Comparison of ENCODE assay signal across 34 cellular contexts in the genomic region with DNA sequence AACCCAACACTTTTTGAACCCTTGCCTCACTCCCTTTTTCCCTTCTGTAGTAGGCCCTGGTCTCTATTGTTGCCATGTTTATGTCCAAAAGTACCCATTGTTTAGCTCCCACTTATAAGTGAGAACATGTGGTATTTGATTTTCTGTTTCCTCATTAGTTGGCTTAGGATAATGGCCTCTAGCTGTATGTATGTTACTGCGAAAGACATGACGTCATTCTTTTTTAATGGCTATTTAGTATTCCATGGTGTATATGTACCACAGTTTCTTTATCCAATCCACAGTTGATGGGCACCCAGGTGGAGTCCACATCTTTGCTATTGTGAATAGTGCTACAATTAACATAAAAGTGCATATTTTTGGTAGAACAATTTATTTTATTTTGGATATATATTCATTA.
DNase-seq lines count a peak whose midpoint lies in the region; ATAC-seq, FAIRE-seq and TF ChIP-seq lines count a peak whose summit lies in the region.
"Had no signal": no experiment of that assay in that cellular context is flagged by ENCODE, and none has a peak within 500 bp of the region (broad histone marks: within the 10 kb centered on the region; RNA-seq: fewer than 3 reads in every experiment).

No MANE protein-coding gene starts in this region.

- H3K36me3 Mint-ChIP-seq in WTC11: no peaks in the 10 kb centered on the region
- H3K36me3 Mint-ChIP-seq: CD14-positive monocyte; CD4-positive, alpha-beta memory T cell; CD4-positive, CD25-positive, alpha-beta regulatory T cell; CD8-positive, alpha-beta memory T cell; CD8-positive, alpha-beta T cell had no signal

- no peak overlapping the region for H3K27ac Mint-ChIP-seq in WTC11
- H3K27ac Mint-ChIP-seq: B cell; CD14-positive monocyte; CD4-positive, alpha-beta memory T cell; CD4-positive, alpha-beta T cell; CD4-positive, CD25-positive, alpha-beta regulatory T cell; CD8-positive, alpha-beta memory T cell; CD8-positive, alpha-beta T cell had no signal

- no peaks in the 10 kb centered on the region for H3K4me1 ChIP-seq in HepG2 (ENCODE audit: insufficient read depth, low read length)
- no peaks in the 10 kb centered on the region for H3K4me1 ChIP-seq in right lobe of liver
- no peaks in the 10 kb centered on the region for H3K4me1 ChIP-seq in HEK293 (ENCODE audit: control insufficient read depth, insufficient read depth, low read length)
- no peaks in the 10 kb centered on the region for H3K4me1 ChIP-seq in GM12878 (ENCODE audit: control insufficient read depth, insufficient read depth, low read length)
- H3K4me1 ChIP-seq: A549; BE2C; BLaER1; BLaER1 treated with 17β-estradiol and CSF1 and Interleukin-3, amounts not matched to agents 10 nM and 100 nM; Caco-2 had no signal

- H3K4me3 ChIP-seq in HepG2 (replicated peaks in 1 of 3; ENCODE audit: insufficient read depth in 1 of 3, low read depth in 2 of 3, low read length in 3 of 3): no peak overlapping the region
- no peak overlapping the region for H3K4me3 ChIP-seq in right lobe of liver
- H3K4me3 ChIP-seq in HEK293 (ENCODE audit: low read depth, low read length): no peak overlapping the region
- no peak overlapping the region for H3K4me3 ChIP-seq in GM12878
- H3K4me3 ChIP-seq: A549; BLaER1; BLaER1 treated with 17β-estradiol and CSF1 and Interleukin-3, amounts not matched to agents 10 nM and 100 nM had no signal

- ATAC-seq in HepG2 (no peak), right lobe of liver (no peak), GM12878 (no peak), WTC11 (no peak), HG03520 (IDR thresholded peaks at IDR 0.05; ENCODE audit: unreplicated experiment) (no peak)
- ATAC-seq: A549; CD8-positive, alpha-beta T cell had no signal

- TF ChIP-seq POLR2A in HepG2 (IDR thresholded peaks at IDR 0.05; ENCODE audit: insufficient read depth in 1 of 2, low read depth in 2 of 2, low read length in 2 of 2): no peak
- TF ChIP-seq POLR2A in right lobe of liver (IDR thresholded peaks at IDR 0.05): no peak
- TF ChIP-seq POLR2A in GM12878 (IDR thresholded peaks at IDR 0.05; ENCODE audit: low read depth, low read length): no peak

- in situ Hi-C loops in HepG2 (cut with HindIII; ENCODE audit: extremely low pct_ligation_motif_present, low pct_unique_long_range_greater_than_20kb): no loop called here
- in situ Hi-C loops in GM12878 (cut with MboI): no loop called here

- H3K27me3 ChIP-seq in HepG2 (ENCODE audit: control insufficient read depth in 1 of 2, insufficient read depth in 2 of 2, low read length in 2 of 2) (no peaks in the 10 kb centered on the region), right lobe of liver (no peaks in the 10 kb centered on the region), GM12878 (replicated peaks in 1 of 2; ENCODE audit: control insufficient read depth in 2 of 2, insufficient read depth in 2 of 2, low read length in 1 of 2) (no peaks in the 10 kb centered on the region)
- H3K27me3 ChIP-seq: BE2C; BLaER1; BLaER1 treated with 17β-estradiol and CSF1 and Interleukin-3, amounts not matched to agents 10 nM and 100 nM had no signal

- peaks cover 66% of the 10 kb centered on the region for H3K9me3 ChIP-seq in HepG2 (ENCODE audit: low read length)
- H3K9me3 ChIP-seq in right lobe of liver: no peaks in the 10 kb centered on the region
- H3K9me3 ChIP-seq in HEK293 (ENCODE audit: control insufficient read depth, insufficient read depth, low read depth, low read length): no peaks in the 10 kb centered on the region
- no peaks in the 10 kb centered on the region for H3K9me3 ChIP-seq in GM12878 (replicated peaks; ENCODE audit: control insufficient read depth, insufficient read depth, low read length)
- H3K9me3 ChIP-seq: A549; BE2C; BLaER1; BLaER1 treated with 17β-estradiol and CSF1 and Interleukin-3, amounts not matched to agents 10 nM and 100 nM; Caco-2 had no signal

- peaks cover 4% of the 10 kb centered on the region; the same call in 1 of the 2 replicates for H3K4me1 Mint-ChIP-seq in WTC11
- H3K4me1 Mint-ChIP-seq: B cell; CD14-positive monocyte; CD4-positive, alpha-beta memory T cell; CD4-positive, CD25-positive, alpha-beta regulatory T cell; CD8-positive, alpha-beta memory T cell had no signal

- no peaks in the 10 kb centered on the region for H4K20me1 ChIP-seq in HepG2 (ENCODE audit: insufficient read depth, low read length)
- no peaks in the 10 kb centered on the region for H4K20me1 ChIP-seq in GM12878 (ENCODE audit: control insufficient read depth, insufficient read depth)
- H4K20me1 ChIP-seq: BLaER1; BLaER1 treated with 17β-estradiol and CSF1 and Interleukin-3, amounts not matched to agents 10 nM and 100 nM had no signal

- POLR2A ChIA-PET in HepG2 (lab: Yijun Ruan, JAX): no interaction called here
- POLR2A ChIA-PET in HEK293 (lab: Yijun Ruan, JAX): no interaction called here
- POLR2A ChIA-PET in GM12878 (lab: Charles Lee): no interaction called here
- POLR2A ChIA-PET in WTC11 (lab: Charles Lee): no interaction called here

- H3K4me3 Mint-ChIP-seq in WTC11: no peak overlapping the region
- H3K4me3 Mint-ChIP-seq: B cell; CD14-positive monocyte; CD4-positive, alpha-beta memory T cell; CD4-positive, alpha-beta T cell; CD4-positive, CD25-positive, alpha-beta regulatory T cell; CD8-positive, alpha-beta memory T cell; CD8-positive, alpha-beta T cell had no signal

- BruUV-seq in HepG2 (replicated peaks; lab: Mats Ljungman, UMichigan) (no TSS peak), GM12878 (replicated peaks; lab: Mats Ljungman, UMichigan) (no TSS peak)

- no peak overlapping the region for H3K4me2 ChIP-seq in HepG2 (ENCODE audit: low read depth, low read length)
- H3K4me2 ChIP-seq in GM12878 (ENCODE audit: control insufficient read depth, insufficient read depth): no peak overlapping the region
- H3K4me2 ChIP-seq: A549; BLaER1; BLaER1 treated with 17β-estradiol and CSF1 and Interleukin-3, amounts not matched to agents 10 nM and 100 nM had no signal

- 55% methylated on average over 2 of the region's 2 CpGs for WGBS in HepG2 (ENCODE audit: low lambda C conversion rate)
- WGBS in right lobe of liver (ENCODE audit: insufficient coverage, low coverage, low lambda C conversion rate, missing lambda C conversion rate): 41% methylated on average over 2 of the region's 2 CpGs
- WGBS in GM12878 (ENCODE audit: insufficient coverage, insufficient replicate concordance, low lambda C conversion rate, missing lambda C conversion rate): 44% methylated on average over 2 of the region's 2 CpGs

- RAD21 ChIA-PET in GM12878 (lab: Charles Lee; ENCODE audit: unreplicated experiment): no interaction called here

- H3K79me2 ChIP-seq in HepG2 (ENCODE audit: insufficient read depth, low read length) (no peaks in the 10 kb centered on the region), GM12878 (ENCODE audit: control insufficient read depth, insufficient read depth, low read length) (no peaks in the 10 kb centered on the region)

- no peaks in the 10 kb centered on the region for H3K9me3 Mint-ChIP-seq in WTC11

- TF ChIP-seq CTCF in HepG2 (CRISPR knock-in tag; IDR thresholded peaks at IDR 0.05) (no peak), right lobe of liver (IDR thresholded peaks at IDR 0.05) (no peak), HEK293 (tag by site-specific recombination; IDR thresholded peaks at IDR 0.05) (no peak), GM12878 (IDR thresholded peaks at IDR 0.05 in 2 of 3, conservative IDR thresholded peaks at IDR 0.05 in 1 of 3; ENCODE audit: control insufficient read depth in 2 of 3, extremely low read depth in 1 of 3, insufficient read depth in 1 of 3, low read depth in 3 of 3, low read length in 3 of 3) (no peak), WTC11 (IDR thresholded peaks at IDR 0.05) (no peak)

- H3K36me3 ChIP-seq in HepG2 (replicated peaks in 1 of 2; ENCODE audit: control insufficient read depth in 1 of 2, insufficient read depth in 2 of 2, low read length in 2 of 2) (no peaks in the 10 kb centered on the region), right lobe of liver (no peaks in the 10 kb centered on the region), HEK293 (ENCODE audit: control insufficient read depth in 2 of 2, insufficient read depth in 1 of 2, low read length in 2 of 2) (no peaks in the 10 kb centered on the region), GM12878 (ENCODE audit: control insufficient read depth in 2 of 2, insufficient read depth in 2 of 2, low read length in 1 of 2) (no peaks in the 10 kb centered on the region)
- H3K36me3 ChIP-seq: BE2C; BLaER1; BLaER1 treated with 17β-estradiol and CSF1 and Interleukin-3, amounts not matched to agents 10 nM and 100 nM had no signal

- FAIRE-seq in HepG2 (lab: Jason Lieb, UNC): no peak
- FAIRE-seq in GM12878 (lab: Jason Lieb, UNC): no peak
- FAIRE-seq: A204.1, A549, D721Med had no signal

- DNase-seq in HepG2 (ENCODE audit: low spot score): no peak
- DNase-seq in right lobe of liver: no peak
- no peak for DNase-seq in GM12878 (ENCODE audit: low read depth, low spot score)
- DNase-seq in WTC11 (ENCODE audit: low spot score): no peak
- DNase-seq: 8988T; ACHN; AML-193; BE2C; C1 segment of cervical spinal cord; Caco-2; Calu3; CD4-positive, alpha-beta memory T cell; CD4-positive, alpha-beta T cell; CD4-positive, CD25-positive, alpha-beta regulatory T cell; CD8-positive, alpha-beta memory T cell; CD8-positive, alpha-beta T cell; COR-L47; DMS 273 treated with DMSO at 0.1 percent for 48 hours; DMS153; DMS53; DMS79; DMS79 treated with DMSO at 0.1 percent for 48 hours; DND-41; EL had no signal

- SMC1A ChIA-PET in GM12878 (lab: Charles Lee; ENCODE audit: uncharacterized antibody, unreplicated experiment): no interaction called here

- H3K9ac ChIP-seq in HepG2 (ENCODE audit: insufficient read depth, low read depth, low read length) (no peak overlapping the region), GM12878 (ENCODE audit: control insufficient read depth, insufficient read depth, low read length) (no peak overlapping the region)
- H3K9ac ChIP-seq: BLaER1; BLaER1 treated with 17β-estradiol and CSF1 and Interleukin-3, amounts not matched to agents 10 nM and 100 nM had no signal

- no peaks in the 10 kb centered on the region for H3K27me3 Mint-ChIP-seq in WTC11 (ENCODE audit: low read depth)
- H3K27me3 Mint-ChIP-seq: B cell; CD4-positive, alpha-beta memory T cell; CD4-positive, alpha-beta T cell; CD4-positive, CD25-positive, alpha-beta regulatory T cell; CD8-positive, alpha-beta memory T cell had no signal

- intact Hi-C loops in HepG2 (cut with micrococcal nuclease; ENCODE audit: unreplicated experiment): no loop called here
- intact Hi-C loops in right lobe of liver (cut with DNase I): no loop called here
- intact Hi-C loops in GM12878 (cut with micrococcal nuclease; ENCODE audit: unreplicated experiment): no loop called here

- TF ChIP-seq EP300 in HepG2 (IDR thresholded peaks at IDR 0.05; ENCODE audit: low read depth in 2 of 2, low read length in 2 of 2): no peak
- TF ChIP-seq EP300 in HepG2 (CRISPR knock-in tag; IDR thresholded peaks at IDR 0.05; ENCODE audit: borderline replicate concordance): no peak
- no peak for TF ChIP-seq EP300 in GM12878 (IDR thresholded peaks at IDR 0.05; ENCODE audit: borderline replicate concordance in 1 of 2, control insufficient read depth in 1 of 2, low read depth in 2 of 2, low read length in 2 of 2)

- H2AFZ ChIP-seq in HepG2 (ENCODE audit: low read length) (no peak overlapping the region), GM12878 (ENCODE audit: control insufficient read depth, low read depth, low read length) (no peak overlapping the region)

- no peak overlapping the region for H3K27ac ChIP-seq in HepG2 (ENCODE audit: extremely low read length, insufficient read depth, low read length)
- no peak overlapping the region for H3K27ac ChIP-seq in right lobe of liver
- no peak overlapping the region for H3K27ac ChIP-seq in HEK293 (ENCODE audit: extremely low read depth, low read depth, low read length)
- no peak overlapping the region for H3K27ac ChIP-seq in GM12878 (ENCODE audit: control insufficient read depth, insufficient read depth)
- H3K27ac ChIP-seq: A549; BLaER1; BLaER1 treated with 17β-estradiol and CSF1 and Interleukin-3, amounts not matched to agents 10 nM and 100 nM; C4-2B had no signal

- TF ChIP-seq RAD21 in HepG2 (CRISPR knock-in tag; IDR thresholded peaks at IDR 0.05) (no peak), GM12878 (IDR thresholded peaks at IDR 0.05; ENCODE audit: insufficient read depth, low read depth, low read length) (no peak)

- CTCF ChIA-PET in HepG2 (lab: Yijun Ruan, JAX; ENCODE audit: low intra/inter-chr PET ratio, low total read pairs) (no interaction called here), HEK293 (lab: Yijun Ruan, JAX) (no interaction called here), GM12878 (lab: Yijun Ruan, JAX) (no interaction called here), WTC11 (lab: Charles Lee) (no interaction called here)
